In the genomic region with DNA sequence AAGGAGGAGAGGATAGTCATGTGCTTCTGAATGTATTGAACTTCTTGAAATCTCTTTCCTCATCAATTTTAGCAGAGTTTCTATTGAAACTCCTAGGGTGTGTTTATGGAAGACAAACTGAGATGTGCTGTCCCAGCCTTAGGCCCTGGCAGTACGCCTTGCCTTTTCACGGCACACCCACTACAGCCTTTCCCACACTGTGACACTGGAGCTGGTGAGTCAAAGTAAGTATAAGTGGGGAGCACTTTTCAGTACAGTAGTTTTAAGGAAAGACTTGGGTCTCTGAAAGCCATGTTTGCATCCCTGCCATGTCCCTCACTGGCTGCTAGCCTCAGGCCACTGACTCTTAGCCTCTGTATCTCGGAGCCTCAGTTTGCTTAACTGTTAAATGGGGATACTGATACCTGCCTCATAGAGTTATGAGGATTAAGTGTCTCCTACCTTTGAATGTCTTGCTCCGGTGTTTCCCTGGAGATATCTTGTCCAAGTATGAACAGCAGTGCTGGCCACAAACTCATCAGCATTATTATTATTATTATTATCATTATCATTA, we compare ENCODE assay signal across 18 cellular contexts.
DNase-seq lines count a peak whose midpoint lies in the region; ATAC-seq and TF ChIP-seq lines count a peak whose summit lies in the region.
"Had no signal": no experiment of that assay in that cellular context is flagged by ENCODE, and none has a peak within 500 bp of the region (broad histone marks: within the 10 kb centered on the region; RNA-seq: fewer than 3 reads in every experiment).

No MANE protein-coding gene starts in this region.

- H3K9me3 ChIP-seq in adipocyte (ENCODE audit: control insufficient read depth, low read length) (no peaks in the 10 kb centered on the region), esophagus squamous epithelium (no peaks in the 10 kb centered on the region), lower lobe of right lung (no peaks in the 10 kb centered on the region)

- H3K4me1 ChIP-seq in adipocyte (ENCODE audit: control insufficient read depth, insufficient read depth, low read length) (no peaks in the 10 kb centered on the region), esophagus squamous epithelium (peaks cover 0 to 15% (median 0%) of the 10 kb centered on the region in 3 donors), lower lobe of right lung (no peaks in the 10 kb centered on the region)

- TF ChIP-seq POLR2A in esophagus squamous epithelium (IDR thresholded peaks at IDR 0.05) = no peak

- intact Hi-C loops in esophagus squamous epithelium (cut with DNase I) (no loop called here), lower lobe of right lung (cut with DNase I) (no loop called here)

- H3K36me3 ChIP-seq in adipocyte (ENCODE audit: control insufficient read depth, insufficient read depth, low read length, severe bottlenecking) (no peaks in the 10 kb centered on the region), esophagus squamous epithelium (peaks cover 0 to 48% (median 4%) of the 10 kb centered on the region in 3 donors), lower lobe of right lung (peaks cover 25% of the 10 kb centered on the region)

- H3K4me1 Mint-ChIP-seq in progenitor cell of endocrine pancreas (ENCODE audit: low read depth) = no peaks in the 10 kb centered on the region
- peaks cover 2% of the 10 kb centered on the region for H3K4me1 Mint-ChIP-seq in mesothelial cell of epicardium

- H3K27ac ChIP-seq in esophagus squamous epithelium (peak overlapping the region in 3 of 4 donors; percentile 29 to 77 (median 34)), lower lobe of right lung (no peak overlapping the region)

- H3K27me3 Mint-ChIP-seq in progenitor cell of endocrine pancreas (no peaks in the 10 kb centered on the region), mesothelial cell of epicardium (ENCODE audit: low read depth) (no peaks in the 10 kb centered on the region)

- H3K27me3 ChIP-seq in adipocyte (replicated peaks; ENCODE audit: control insufficient read depth, insufficient read depth, low read length) (peaks cover 14% of the 10 kb centered on the region), esophagus squamous epithelium (no peaks in the 10 kb centered on the region), lower lobe of right lung (ENCODE audit: low read depth) (no peaks in the 10 kb centered on the region)

- no peak overlapping the region for H3K4me3 ChIP-seq in adipocyte (ENCODE audit: low read length)
- H3K4me3 ChIP-seq in esophagus squamous epithelium = no peak overlapping the region
- H3K4me3 ChIP-seq in lower lobe of right lung = no peak overlapping the region

- H3K9ac ChIP-seq in adipocyte (ENCODE audit: low read length) = no peak overlapping the region

- H3K36me3 Mint-ChIP-seq in progenitor cell of endocrine pancreas (ENCODE audit: insufficient read depth) = peaks cover 16% of the 10 kb centered on the region
- peaks cover 25% of the 10 kb centered on the region for H3K36me3 Mint-ChIP-seq in mesothelial cell of epicardium

- TF ChIP-seq CTCF in esophagus squamous epithelium (IDR thresholded peaks at IDR 0.05) = no peak
- TF ChIP-seq CTCF in progenitor cell of endocrine pancreas (IDR thresholded peaks at IDR 0.05; ENCODE audit: unreplicated experiment) = no peak
- no peak for TF ChIP-seq CTCF in lower lobe of right lung (IDR thresholded peaks at IDR 0.05)
- TF ChIP-seq CTCF in mesothelial cell of epicardium (IDR thresholded peaks at IDR 0.05; ENCODE audit: unreplicated experiment) = no peak

- no peaks in the 10 kb centered on the region for H3K9me3 Mint-ChIP-seq in progenitor cell of endocrine pancreas (ENCODE audit: low read depth)
- no peaks in the 10 kb centered on the region for H3K9me3 Mint-ChIP-seq in mesothelial cell of epicardium
- H3K9me3 Mint-ChIP-seq: CD8-positive, alpha-beta T cell had no signal

- WGBS in esophagus squamous epithelium, 2 donors = 85 to 86% methylated on average over 2 to 4 of the region's 4 CpGs

- H3K27ac Mint-ChIP-seq in progenitor cell of endocrine pancreas (peak overlapping the region; percentile 37), mesothelial cell of epicardium (no peak overlapping the region)
- H3K27ac Mint-ChIP-seq: CD8-positive, alpha-beta T cell had no signal

- no peak overlapping the region for H3K4me3 Mint-ChIP-seq in progenitor cell of endocrine pancreas (ENCODE audit: low read depth)
- H3K4me3 Mint-ChIP-seq in mesothelial cell of epicardium = no peak overlapping the region
- H3K4me3 Mint-ChIP-seq: CD8-positive, alpha-beta T cell had no signal

- ATAC-seq in lower lobe of right lung = no peak

- DNase-seq in EH (ENCODE audit: low read depth) (peak; percentile 12), adipocyte (ENCODE audit: low read depth) (peak; percentile 52), esophagus squamous epithelium (lab: John Stamatoyannopoulos, UW) (no peak), progenitor cell of endocrine pancreas (ENCODE audit: low spot score, unreplicated experiment) (no peak), lower lobe of right lung (no peak), mesothelial cell of epicardium (ENCODE audit: low spot score in 2 of 2, unreplicated experiment in 2 of 2) (no peak)
- no peak for DNase-seq in activated CD8-positive, alpha-beta memory T cell treated with anti-CD3 and anti-CD28 coated beads, Interleukin-2, amount 50 U/mL, for 48 hours
- DNase-seq: C1 segment of cervical spinal cord, IMR-90, MV-4-11, NCI-H1105 treated with DMSO at 0.1 percent for 48 hours, NCI-H1694, NCI-H2081, NCI-H2171, NCI-H446, NCI-H526, Right ventricle myocardium superior had no signal

Comparison
In these comparisons a context has a peak if more than half of its experiments do, and no peak if none do; other contexts are left out.
1. DNase-seq: peak in EH (single experiment) and adipocyte (single experiment); none in esophagus squamous epithelium (single experiment), progenitor cell of endocrine pancreas (single experiment), activated CD8-positive, alpha-beta memory T cell treated with anti-CD3 and anti-CD28 coated beads, Interleukin-2, amount 50 U/mL, for 48 hours (single experiment), lower lobe of right lung (single experiment) and mesothelial cell of epicardium (0 of 2).